Comparison of ENCODE assay signal across 12 cellular contexts in the genomic region with DNA sequence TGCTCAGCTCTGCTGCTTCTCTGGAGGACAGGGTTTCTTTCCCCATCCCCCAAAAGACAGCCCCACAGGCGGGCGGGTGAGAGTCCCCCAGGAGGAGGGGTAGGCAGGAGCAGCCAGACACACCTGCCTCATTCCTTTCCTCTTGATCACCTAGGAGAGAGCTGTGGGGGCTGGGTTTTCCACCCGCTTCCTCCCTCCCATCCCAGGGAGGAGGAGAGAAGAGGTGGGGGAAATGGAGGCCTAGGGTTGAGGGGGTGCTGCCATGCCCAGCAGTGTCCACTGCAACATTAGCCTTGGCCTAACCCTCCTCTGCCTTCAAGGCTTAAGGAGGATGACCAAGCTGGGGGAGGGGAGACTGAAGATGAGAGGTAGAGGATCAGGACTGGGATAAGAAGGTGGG. TPM values are rescaled to one million over a fixed set of nuclear protein-coding genes. Genes with fewer than 3 reads are reported as not detected.
A peak's percentile ranks its signal among the peaks of the same experiment; 100 is the strongest.
DNase-seq lines count a peak whose midpoint lies in the region; ATAC-seq and TF ChIP-seq lines count a peak whose summit lies in the region.
"Had no signal": no experiment of that assay in that cellular context is flagged by ENCODE, and none has a peak within 500 bp of the region (broad histone marks: within the 10 kb centered on the region; RNA-seq: fewer than 3 reads in every experiment).

No MANE protein-coding gene starts in this region.

- no peak for DNase-seq in activated T-cell treated with anti-CD3 and anti-CD28 coated beads, Interleukin-2, amount 50 U/mL, for 72 hours
- no peak for DNase-seq in activated T-cell treated with anti-CD3 and anti-CD28 coated beads, Interleukin-2, amount 50 U/mL, for 48 hours
- DNase-seq in stimulated activated naive B cell treated with anti-CD40 and anti-IgM and Interleukin-4, amounts not matched to agents 10 μg/mL and 1 μg/mL and 100 μg/mL, for 72 hours = no peak
- no peak for DNase-seq in NCI-H526 treated with DMSO at 0.1 percent for 48 hours (lab: John Stamatoyannopoulos, UW)
- no peak for DNase-seq in NCI-H1105 treated with DMSO at 0.1 percent for 48 hours (lab: John Stamatoyannopoulos, UW)
- DNase-seq: hypothalamus, NCI-H2081 treated with DMSO at 0.1 percent for 48 hours had no signal

- peak overlapping the region; percentile 73 to 84 for H3K4me3 Mint-ChIP-seq in activated T-cell treated with anti-CD3 and anti-CD28 coated beads, Interleukin-2, amount 50 U/mL, for 72 hours
- peak overlapping the region in 1 of 2 donors; percentile 66 for H3K4me3 Mint-ChIP-seq in stimulated activated naive B cell treated with anti-CD40 and anti-IgM and Interleukin-4, amounts not matched to agents 10 μg/mL and 1 μg/mL and 100 μg/mL, for 72 hours

- H3K27ac ChIP-seq in OCI-LY3 (ENCODE audit: low read length) (peak overlapping the region; percentile 99), esophagus (ENCODE audit: low read depth in 2 of 2, low read length in 1 of 2) (peak overlapping the region; percentile 28 to 65)
- H3K27ac ChIP-seq: adrenal gland had no signal

- H3K27me3 ChIP-seq in OCI-LY3 (ENCODE audit: low read depth, low read length) (no peaks in the 10 kb centered on the region), esophagus (ENCODE audit: control insufficient read depth in 1 of 2, insufficient read depth in 2 of 2, low read length in 2 of 2) (peaks cover 0 to 9% of the 10 kb centered on the region in 2 donors)

- H3K36me3 Mint-ChIP-seq in activated T-cell treated with anti-CD3 and anti-CD28 coated beads, Interleukin-2, amount 50 U/mL, for 72 hours (ENCODE audit: insufficient read depth in 2 of 2) = peaks cover 0 to 3% of the 10 kb centered on the region in 2 donors
- H3K36me3 Mint-ChIP-seq in stimulated activated naive B cell treated with anti-CD40 and anti-IgM and Interleukin-4, amounts not matched to agents 10 μg/mL and 1 μg/mL and 100 μg/mL, for 72 hours = peaks cover 0 to 3% of the 10 kb centered on the region in 2 donors

- no peaks in the 10 kb centered on the region for H4K20me1 ChIP-seq in OCI-LY3 (ENCODE audit: insufficient read depth, low read length)

- no peak overlapping the region for H3K4me3 ChIP-seq in OCI-LY3 (ENCODE audit: low read length)
- no peak overlapping the region for H3K4me3 ChIP-seq in esophagus (ENCODE audit: low read depth in 1 of 2, low read length in 2 of 2)
- H3K4me3 ChIP-seq: adrenal gland had no signal

- no peaks in the 10 kb centered on the region for H3K79me2 ChIP-seq in OCI-LY3 (ENCODE audit: low read length)

- no peaks in the 10 kb centered on the region for H3K9me3 Mint-ChIP-seq in activated T-cell treated with anti-CD3 and anti-CD28 coated beads, Interleukin-2, amount 50 U/mL, for 72 hours
- H3K9me3 Mint-ChIP-seq in stimulated activated naive B cell treated with anti-CD40 and anti-IgM and Interleukin-4, amounts not matched to agents 10 μg/mL and 1 μg/mL and 100 μg/mL, for 72 hours = no peaks in the 10 kb centered on the region

- peak overlapping the region; percentile 59; the same call in 1 of the 2 replicates for H3K9ac ChIP-seq in OCI-LY3 (ENCODE audit: low read length)

- peak overlapping the region; percentile 30 for H3K27ac Mint-ChIP-seq in activated T-cell treated with anti-CD3 and anti-CD28 coated beads, Interleukin-2, amount 50 U/mL, for 72 hours
- H3K27ac Mint-ChIP-seq in stimulated activated naive B cell treated with anti-CD40 and anti-IgM and Interleukin-4, amounts not matched to agents 10 μg/mL and 1 μg/mL and 100 μg/mL, for 72 hours = peak overlapping the region; percentile 86

- H3K27me3 Mint-ChIP-seq in activated T-cell treated with anti-CD3 and anti-CD28 coated beads, Interleukin-2, amount 50 U/mL, for 72 hours (ENCODE audit: low read depth) = peaks cover 29% of the 10 kb centered on the region
- peaks cover 6 to 9% of the 10 kb centered on the region in 2 donors for H3K27me3 Mint-ChIP-seq in stimulated activated naive B cell treated with anti-CD40 and anti-IgM and Interleukin-4, amounts not matched to agents 10 μg/mL and 1 μg/mL and 100 μg/mL, for 72 hours

- no peak overlapping the region for H2AFZ ChIP-seq in OCI-LY3 (ENCODE audit: low read depth, low read length)

- H3K36me3 ChIP-seq in OCI-LY3 (replicated peaks; ENCODE audit: low read depth, low read length) (peaks cover 19% of the 10 kb centered on the region), esophagus (ENCODE audit: control insufficient read depth in 2 of 2, insufficient read depth in 2 of 2, low read length in 1 of 2) (no peaks in the 10 kb centered on the region)
- H3K36me3 ChIP-seq: adrenal gland had no signal

- 48 to 55% methylated on average over 3 of the region's 3 CpGs for whole genome bisulfite sequencing in esophagus, 2 donors

- no peaks in the 10 kb centered on the region for H3K9me3 ChIP-seq in OCI-LY3 (ENCODE audit: insufficient read depth, low read length)
- peaks cover 0 to 2% of the 10 kb centered on the region in 2 donors for H3K9me3 ChIP-seq in esophagus (ENCODE audit: control insufficient read depth in 2 of 2, insufficient read depth in 1 of 2, low read depth in 1 of 2, low read length in 1 of 2)
- H3K9me3 ChIP-seq: adrenal gland had no signal

- peak overlapping the region; percentile 76; the same call in 1 of the 2 replicates for H3K4me2 ChIP-seq in OCI-LY3 (ENCODE audit: low read length)

- H3K4me1 Mint-ChIP-seq in activated T-cell treated with anti-CD3 and anti-CD28 coated beads, Interleukin-2, amount 50 U/mL, for 72 hours (ENCODE audit: low read depth) = peaks cover 66% of the 10 kb centered on the region
- H3K4me1 Mint-ChIP-seq in stimulated activated naive B cell treated with anti-CD40 and anti-IgM and Interleukin-4, amounts not matched to agents 10 μg/mL and 1 μg/mL and 100 μg/mL, for 72 hours = peaks cover 50 to 78% of the 10 kb centered on the region in 2 donors

- peaks cover 80% of the 10 kb centered on the region for H3K4me1 ChIP-seq in OCI-LY3 (ENCODE audit: low read length)
- peaks cover 5 to 49% of the 10 kb centered on the region in 2 donors for H3K4me1 ChIP-seq in esophagus (ENCODE audit: control insufficient read depth in 2 of 2, insufficient read depth in 2 of 2, low read length in 1 of 2)

- ATAC-seq in activated T-cell treated with anti-CD3 and anti-CD28 coated beads, Interleukin-2, amount 50 U/mL, for 72 hours (replicated peaks in 1 of 2) = no peak
- no peak for ATAC-seq in stimulated activated naive B cell treated with anti-CD40 and anti-IgM and Interleukin-4, amounts not matched to agents 10 μg/mL and 1 μg/mL and 100 μg/mL, for 72 hours (replicated peaks)
- ATAC-seq in HG02798 (IDR thresholded peaks at IDR 0.05; ENCODE audit: poor library complexity, unreplicated experiment) = no peak
- ATAC-seq: Right ventricle myocardium inferior had no signal

- TF ChIP-seq CTCF in OCI-LY3 (IDR thresholded peaks at IDR 0.05; ENCODE audit: low read depth, low read length) = no peak

RNA-seq across cellular contexts. Expression of a gene that starts 14.7 kb away (rescaled TPM):
- 1 to 10 TPM; 3.4 to 8.6 TPM for total RNA-seq in activated T-cell treated with anti-CD3 and anti-CD28 coated beads, Interleukin-2, amount 50 U/mL, for 72 hours
- polyA plus RNA-seq in esophagus = 10 to 100 TPM in 1 of 2 donors, 1 to 10 TPM in 1; 9.6 to 13.7 TPM
- total RNA-seq: Right ventricle myocardium inferior had no signal

RNA-seq across cellular contexts. Expression of a gene that starts 35.7 kb away (rescaled TPM):
- total RNA-seq in activated T-cell treated with anti-CD3 and anti-CD28 coated beads, Interleukin-2, amount 50 U/mL, for 72 hours = under 1 TPM; 0.19 TPM
- under 1 TPM; 0.31 to 0.76 TPM for polyA plus RNA-seq in esophagus
